ENCODE assay signal across 2 cellular contexts in genomic region chrX:153771261-153771681, GRCh38.
TF ChIP-seq lines count a peak whose summit lies in the region.

No MANE protein-coding gene starts in this region.

TF ChIP-seq in SK-N-SH, 30 proteins besides CTCF, POLR2A, EP300 and RAD21 (continued from another document):
- TF ChIP-seq MEF2A (IDR thresholded peaks at IDR 0.05; ENCODE audit: borderline replicate concordance, low read depth), result no peak
- no peak for TF ChIP-seq NFIC (IDR thresholded peaks at IDR 0.05; ENCODE audit: borderline replicate concordance)
- no peak for TF ChIP-seq SMC3 (IDR thresholded peaks at IDR 0.05; ENCODE audit: low read depth, low read length)
- no peak for TF ChIP-seq SIN3A (IDR thresholded peaks at IDR 0.05; ENCODE audit: borderline replicate concordance, low read depth, low read length)
- no peak for TF ChIP-seq CHD2 (IDR thresholded peaks at IDR 0.05; ENCODE audit: low read length, partially characterized antibody)
- TF ChIP-seq TCF12 (IDR thresholded peaks at IDR 0.05), result no peak
- no peak for TF ChIP-seq REST (IDR thresholded peaks at IDR 0.05; ENCODE audit: low read depth, low read length)
- no peak for TF ChIP-seq ZBTB33 (IDR thresholded peaks at IDR 0.05; ENCODE audit: borderline replicate concordance, low read depth)
- no peak for TF ChIP-seq POLR2AphosphoS5 (IDR thresholded peaks at IDR 0.05; ENCODE audit: low read depth, low read length)

TF ChIP-seq in SK-N-SH treated with all-trans-retinoic acid at 6 μM for 48 hours, 23 proteins besides CTCF, POLR2A, EP300 and RAD21 (continued from another document):
- TF ChIP-seq BACH2 (CRISPR knock-in tag; IDR thresholded peaks at IDR 0.05; ENCODE audit: borderline replicate concordance) (no peak), CREB5 (CRISPR knock-in tag; IDR thresholded peaks at IDR 0.05; ENCODE audit: low read depth) (no peak), TOX (CRISPR knock-in tag; IDR thresholded peaks at IDR 0.05; ENCODE audit: borderline replicate concordance) (no peak), ISL1 (CRISPR knock-in tag; IDR thresholded peaks at IDR 0.05) (no peak), ZC3H10 (CRISPR knock-in tag; IDR thresholded peaks at IDR 0.05) (no peak), PPARA (CRISPR knock-in tag; IDR thresholded peaks at IDR 0.05; ENCODE audit: borderline replicate concordance) (no peak), ZNF8 (CRISPR knock-in tag; IDR thresholded peaks at IDR 0.05) (no peak), CSDC2 (CRISPR knock-in tag; IDR thresholded peaks at IDR 0.05) (no peak), ESRRG (CRISPR knock-in tag; IDR thresholded peaks at IDR 0.05) (no peak), RARB (CRISPR knock-in tag; IDR thresholded peaks at IDR 0.05) (no peak), ZNF70 (CRISPR knock-in tag; IDR thresholded peaks at IDR 0.05) (no peak)
- TF ChIP-seq, protein P1, sequence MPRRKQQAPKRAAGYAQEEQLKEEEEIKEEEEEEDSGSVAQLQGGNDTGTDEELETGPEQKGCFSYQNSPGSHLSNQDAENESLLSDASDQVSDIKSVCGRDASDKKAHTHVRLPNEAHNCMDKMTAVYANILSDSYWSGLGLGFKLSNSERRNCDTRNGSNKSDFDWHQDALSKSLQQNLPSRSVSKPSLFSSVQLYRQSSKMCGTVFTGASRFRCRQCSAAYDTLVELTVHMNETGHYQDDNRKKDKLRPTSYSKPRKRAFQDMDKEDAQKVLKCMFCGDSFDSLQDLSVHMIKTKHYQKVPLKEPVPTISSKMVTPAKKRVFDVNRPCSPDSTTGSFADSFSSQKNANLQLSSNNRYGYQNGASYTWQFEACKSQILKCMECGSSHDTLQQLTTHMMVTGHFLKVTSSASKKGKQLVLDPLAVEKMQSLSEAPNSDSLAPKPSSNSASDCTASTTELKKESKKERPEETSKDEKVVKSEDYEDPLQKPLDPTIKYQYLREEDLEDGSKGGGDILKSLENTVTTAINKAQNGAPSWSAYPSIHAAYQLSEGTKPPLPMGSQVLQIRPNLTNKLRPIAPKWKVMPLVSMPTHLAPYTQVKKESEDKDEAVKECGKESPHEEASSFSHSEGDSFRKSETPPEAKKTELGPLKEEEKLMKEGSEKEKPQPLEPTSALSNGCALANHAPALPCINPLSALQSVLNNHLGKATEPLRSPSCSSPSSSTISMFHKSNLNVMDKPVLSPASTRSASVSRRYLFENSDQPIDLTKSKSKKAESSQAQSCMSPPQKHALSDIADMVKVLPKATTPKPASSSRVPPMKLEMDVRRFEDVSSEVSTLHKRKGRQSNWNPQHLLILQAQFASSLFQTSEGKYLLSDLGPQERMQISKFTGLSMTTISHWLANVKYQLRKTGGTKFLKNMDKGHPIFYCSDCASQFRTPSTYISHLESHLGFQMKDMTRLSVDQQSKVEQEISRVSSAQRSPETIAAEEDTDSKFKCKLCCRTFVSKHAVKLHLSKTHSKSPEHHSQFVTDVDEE (CRISPR knock-in tag; IDR thresholded peaks at IDR 0.05), result no peak
- TF ChIP-seq, protein P2, sequence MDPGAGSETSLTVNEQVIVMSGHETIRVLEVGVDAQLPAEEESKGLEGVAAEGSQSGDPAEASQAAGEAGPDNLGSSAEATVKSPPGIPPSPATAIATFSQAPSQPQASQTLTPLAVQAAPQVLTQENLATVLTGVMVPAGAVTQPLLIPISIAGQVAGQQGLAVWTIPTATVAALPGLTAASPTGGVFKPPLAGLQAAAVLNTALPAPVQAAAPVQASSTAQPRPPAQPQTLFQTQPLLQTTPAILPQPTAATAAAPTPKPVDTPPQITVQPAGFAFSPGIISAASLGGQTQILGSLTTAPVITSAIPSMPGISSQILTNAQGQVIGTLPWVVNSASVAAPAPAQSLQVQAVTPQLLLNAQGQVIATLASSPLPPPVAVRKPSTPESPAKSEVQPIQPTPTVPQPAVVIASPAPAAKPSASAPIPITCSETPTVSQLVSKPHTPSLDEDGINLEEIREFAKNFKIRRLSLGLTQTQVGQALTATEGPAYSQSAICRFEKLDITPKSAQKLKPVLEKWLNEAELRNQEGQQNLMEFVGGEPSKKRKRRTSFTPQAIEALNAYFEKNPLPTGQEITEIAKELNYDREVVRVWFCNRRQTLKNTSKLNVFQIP (CRISPR knock-in tag; IDR thresholded peaks at IDR 0.05; ENCODE audit: borderline replicate concordance, low read depth), result no peak
